In the genomic region with DNA sequence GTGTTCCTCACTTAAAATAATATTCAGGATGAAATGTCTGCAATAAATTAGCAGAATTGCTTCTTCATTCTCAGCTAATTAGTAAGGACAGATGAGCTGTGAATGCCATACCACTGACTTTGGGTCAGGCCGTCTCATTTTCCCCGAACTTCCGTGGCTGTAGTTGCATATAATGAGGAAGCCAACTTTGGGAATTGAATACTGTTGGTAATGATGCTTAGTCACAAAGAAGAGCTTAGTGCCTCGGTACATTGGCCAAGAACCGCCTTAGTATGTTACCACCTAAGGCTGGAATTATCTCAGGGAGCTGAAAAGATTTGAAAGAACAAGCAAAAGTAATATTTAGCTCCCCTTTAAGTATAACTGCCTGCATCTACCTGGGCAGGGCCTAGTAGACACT, we compare ENCODE assay signal across 16 cellular contexts. TPM values are rescaled to one million over a fixed set of nuclear protein-coding genes. Genes with fewer than 3 reads are reported as not detected.
DNase-seq lines count a peak whose midpoint lies in the region; ATAC-seq and TF ChIP-seq lines count a peak whose summit lies in the region.
"Had no signal": no experiment of that assay in that cellular context is flagged by ENCODE, and none has a peak within 500 bp of the region (broad histone marks: within the 10 kb centered on the region; RNA-seq: fewer than 3 reads in every experiment).

No MANE protein-coding gene starts in this region.

- DNase-seq in AG20443 (ENCODE audit: low spot score) (peak; percentile 32), MG63 (peak; percentile 60), retinal pigment epithelial cell (ENCODE audit: low read depth) (peak; percentile 30), NCI-H2081 treated with DMSO at 0.1 percent for 48 hours (lab: John Stamatoyannopoulos, UW) (no peak)
- DNase-seq: CD4-positive, alpha-beta memory T cell; DMS79; MM.1S; NCI-H1105; NCI-H1694; NCI-H2107; NCI-H226; NCI-H524 treated with DMSO at 0.1 percent for 48 hours had no signal

- H3K27me3 ChIP-seq in MG63, result no peaks in the 10 kb centered on the region

- ATAC-seq in esophagus mucosa (peak; percentile 82), HG03097 (IDR thresholded peaks at IDR 0.05; ENCODE audit: low FRiP score, unreplicated experiment) (no peak), HG03342 (IDR thresholded peaks at IDR 0.05; ENCODE audit: unreplicated experiment) (no peak)
- ATAC-seq: Panc1 had no signal

- H3K4me3 ChIP-seq in MG63, result no peak overlapping the region
- no peak overlapping the region for H3K4me3 ChIP-seq in retinal pigment epithelial cell (ENCODE audit: low read length)

- TF ChIP-seq CTCF in retinal pigment epithelial cell (conservative IDR thresholded peaks at IDR 0.05; ENCODE audit: low read depth, low read length), result no peak

- H3K9me3 ChIP-seq in MG63, result no peaks in the 10 kb centered on the region

- H3K36me3 ChIP-seq in MG63, result no peaks in the 10 kb centered on the region

RNA-seq across cellular contexts. Expression of a gene that starts 47.6 kb away (rescaled TPM):
- 125 and 160 TPM in 2 replicates for total RNA-seq in MG63 (2014; rRNA removed; shearing (Covaris generic); ENCODE audit: low replicate concordance)
- 52.3 TPM for total RNA-seq in esophagus mucosa
